In genomic region chr3:55547086-55547666, GRCh38 we compare ENCODE assay signal across 25 cellular contexts.
"Had no signal": no experiment of that assay in that cellular context is flagged by ENCODE, and none has a peak within 500 bp of the region (broad histone marks: within the 10 kb centered on the region; RNA-seq: fewer than 3 reads in every experiment).

No MANE protein-coding gene starts in this region.

- H3K27me3 ChIP-seq: adrenal gland, ascending aorta, hepatocyte, left lung, thyroid gland had no signal

- H3K36me3 Mint-ChIP-seq: naive thymus-derived CD8-positive, alpha-beta T cell had no signal

- H3K9me3 Mint-ChIP-seq: activated T-cell treated with anti-CD3 and anti-CD28 coated beads, Interleukin-2, amount 50 U/mL, for 24 hours; activated T-helper 2 cell treated with anti-CD3 and anti-CD28 coated beads, Interferon-gamma antibody, Interleukin-2, Interleukin-4, amounts not matched to agents 10 μg/mL and 5 μg/mL and 100 μg/mL, durations not matched to agents 14 hours and 24 hours and 36 hours; stimulated activated naive CD8-positive, alpha-beta T cell treated with anti-CD3 and anti-CD28 coated beads, Interleukin-15, Interleukin-2, amounts not matched to agents 100 ng/mL and 50 ng/mL, for 24 hours had no signal

- H3K27ac Mint-ChIP-seq: activated naive CD8-positive, alpha-beta T cell; activated T-cell treated with anti-CD3 and anti-CD28 coated beads, Interleukin-2, amount 50 U/mL, for 24 hours; activated T-helper 2 cell treated with anti-CD3 and anti-CD28 coated beads, Interferon-gamma antibody, Interleukin-2, Interleukin-4, amounts not matched to agents 10 μg/mL and 5 μg/mL and 100 μg/mL, durations not matched to agents 14 hours and 24 hours and 36 hours; naive thymus-derived CD8-positive, alpha-beta T cell; stimulated activated naive CD8-positive, alpha-beta T cell treated with anti-CD3 and anti-CD28 coated beads, Interleukin-15, Interleukin-2, amounts not matched to agents 100 ng/mL and 50 ng/mL, for 24 hours had no signal

- ATAC-seq: esophagus mucosa; left lung; naive thymus-derived CD8-positive, alpha-beta T cell; right cardiac atrium had no signal

- H3K27me3 Mint-ChIP-seq: activated naive CD8-positive, alpha-beta T cell; activated T-cell treated with anti-CD3 and anti-CD28 coated beads, Interleukin-2, amount 50 U/mL, for 24 hours; naive thymus-derived CD8-positive, alpha-beta T cell; stimulated activated naive CD8-positive, alpha-beta T cell treated with anti-CD3 and anti-CD28 coated beads, Interleukin-15, Interleukin-2, amounts not matched to agents 100 ng/mL and 50 ng/mL, for 24 hours had no signal

- H3K27ac ChIP-seq: adrenal gland, ascending aorta, hepatocyte, left lung, parathyroid adenoma, thyroid gland had no signal

- H3K4me1 ChIP-seq: adrenal gland, ascending aorta, left lung, parathyroid adenoma, thyroid gland had no signal

- H3K4me3 Mint-ChIP-seq: activated naive CD8-positive, alpha-beta T cell; activated T-cell treated with anti-CD3 and anti-CD28 coated beads, Interleukin-2, amount 50 U/mL, for 24 hours; naive thymus-derived CD8-positive, alpha-beta T cell; stimulated activated naive CD8-positive, alpha-beta T cell treated with anti-CD3 and anti-CD28 coated beads, Interleukin-15, Interleukin-2, amounts not matched to agents 100 ng/mL and 50 ng/mL, for 24 hours had no signal

- DNase-seq: activated CD8-positive, alpha-beta memory T cell treated with anti-CD3 and anti-CD28 coated beads for 24 hours; activated CD8-positive, alpha-beta memory T cell treated with anti-CD3 and anti-CD28 coated beads, Interleukin-2, amount 50 U/mL, for 4 hours; activated naive CD4-positive, alpha-beta T cell; activated T-cell treated with anti-CD3 and anti-CD28 coated beads, Interleukin-2, amount 50 U/mL, for 24 hours; adrenal gland; central memory CD4-positive, alpha-beta T cell; dermis blood vessel endothelial cell; effector CD8-positive, alpha-beta T cell; foreskin melanocyte; glutamatergic neuron; kidney glomerular epithelial cell; left lung; naive thymus-derived CD8-positive, alpha-beta T cell; nucleus accumbens; right cardiac atrium; substantia nigra; thyroid gland had no signal

- H3K36me3 ChIP-seq: adrenal gland, ascending aorta, left lung, thyroid gland had no signal

- H3K4me1 Mint-ChIP-seq: naive thymus-derived CD8-positive, alpha-beta T cell had no signal

- H3K9ac ChIP-seq: parathyroid adenoma had no signal

- H3K9me3 ChIP-seq: adrenal gland, ascending aorta, left lung, thyroid gland had no signal

- H3K4me3 ChIP-seq: adrenal gland, ascending aorta, hepatocyte, left lung, lung, thyroid gland had no signal
